In the genomic region with DNA sequence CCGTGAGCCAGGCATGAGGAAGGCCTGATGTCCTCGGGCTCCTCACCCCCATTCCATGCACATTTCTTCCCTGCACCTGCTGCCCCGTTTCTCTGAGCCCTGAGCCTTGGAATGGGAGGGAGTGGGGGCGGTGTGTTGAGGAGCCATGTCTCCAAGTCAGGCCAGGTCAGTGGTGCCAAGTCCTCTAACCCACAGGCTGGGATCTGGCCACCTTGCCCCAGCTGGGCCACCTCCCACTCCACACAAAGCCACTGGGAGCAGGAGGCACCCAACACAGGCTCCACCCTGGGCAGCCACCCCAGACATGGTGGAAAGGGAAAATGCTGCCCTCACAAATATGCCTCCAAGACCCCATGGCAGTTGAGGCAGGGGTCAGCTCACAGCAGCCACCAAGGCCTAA, we compare ENCODE assay signal across 21 cellular contexts. TPM values are rescaled to one million over a fixed set of nuclear protein-coding genes. Genes with fewer than 3 reads are reported as not detected.
DNase-seq lines count a peak whose midpoint lies in the region; ATAC-seq and TF ChIP-seq lines count a peak whose summit lies in the region.
"Had no signal": no experiment of that assay in that cellular context is flagged by ENCODE, and none has a peak within 500 bp of the region (broad histone marks: within the 10 kb centered on the region; RNA-seq: fewer than 3 reads in every experiment).

No MANE protein-coding gene starts in this region.

- H3K36me3 ChIP-seq in skeletal muscle tissue (ENCODE audit: control insufficient read depth in 3 of 3, insufficient read depth in 3 of 3, low read length in 3 of 3) = peaks cover 16 to 28% (median 19%) of the 10 kb centered on the region in 3 donors

- peaks cover 33% of the 10 kb centered on the region for H3K4me1 Mint-ChIP-seq in chondrocyte (ENCODE audit: low read depth)

- no peaks in the 10 kb centered on the region for H3K27me3 Mint-ChIP-seq in chondrocyte (ENCODE audit: low read depth)
- H3K27me3 Mint-ChIP-seq: CD4-positive, alpha-beta T cell had no signal

- peaks cover 19% of the 10 kb centered on the region for H3K36me3 Mint-ChIP-seq in chondrocyte (ENCODE audit: low read depth)

- no peak for ATAC-seq in Right ventricle myocardium inferior
- no peak for ATAC-seq in left ventricle myocardium superior
- no peak for ATAC-seq in GM21381 (IDR thresholded peaks at IDR 0.05; ENCODE audit: unreplicated experiment)
- ATAC-seq: GM23338 had no signal

- intact Hi-C loops in Right ventricle myocardium inferior (cut with DNase I) = no loop called here
- intact Hi-C loops in left ventricle myocardium superior (cut with micrococcal nuclease) = no loop called here

- H3K4me3 Mint-ChIP-seq in chondrocyte (ENCODE audit: unreplicated experiment) = no peak overlapping the region
- H3K4me3 Mint-ChIP-seq: CD4-positive, alpha-beta T cell; GM23338 had no signal

- H3K4me1 ChIP-seq in skeletal muscle tissue (ENCODE audit: control insufficient read depth in 3 of 3, insufficient read depth in 3 of 3, low read length in 3 of 3) = peaks cover 28 to 74% (median 62%) of the 10 kb centered on the region in 3 donors
- H3K4me1 ChIP-seq: Caco-2 had no signal

- TF ChIP-seq CTCF in chondrocyte (IDR thresholded peaks at IDR 0.05) = no peak

- H3K9me3 ChIP-seq in skeletal muscle tissue (ENCODE audit: control insufficient read depth in 3 of 3, low read length in 3 of 3) = no peaks in the 10 kb centered on the region
- H3K9me3 ChIP-seq: Caco-2 had no signal

- H3K9ac ChIP-seq in skeletal muscle tissue (ENCODE audit: low read depth in 1 of 3, low read length in 3 of 3) = peak overlapping the region in 2 of 3 donors; percentile 5 to 33

- DNase-seq in Right ventricle myocardium inferior (ENCODE audit: missing footprints) (peak; percentile 45), left ventricle myocardium superior (no peak), chondrocyte (ENCODE audit: low spot score) (peak; percentile 60), NCI-H82 (lab: John Stamatoyannopoulos, UW) (no peak), dermis blood vessel endothelial cell (no peak)
- DNase-seq: Caco-2; CD4-positive, alpha-beta T cell; GDM1; HCEC 1CT; KBM-7; NCI-H1105; NCI-H2081; NCI-H2171 treated with DMSO at 0.1 percent for 48 hours; NCI-H510A; NCI-H748 treated with DMSO at 0.1 percent for 48 hours; SHP77 had no signal

- no peak overlapping the region for H3K27ac Mint-ChIP-seq in chondrocyte (ENCODE audit: unreplicated experiment)
- H3K27ac Mint-ChIP-seq: CD4-positive, alpha-beta T cell; GM23338 had no signal

- no peak overlapping the region for H3K4me3 ChIP-seq in skeletal muscle tissue (ENCODE audit: low read length in 3 of 3)
- H3K4me3 ChIP-seq: GM23338 had no signal

- H3K27ac ChIP-seq in layer of hippocampus (ENCODE audit: low read depth, low read length) (peak overlapping the region; percentile 89), skeletal muscle tissue (ENCODE audit: low read depth, low read length) (no peak overlapping the region)
- H3K27ac ChIP-seq: 22Rv1 had no signal

- no peaks in the 10 kb centered on the region for H3K9me3 Mint-ChIP-seq in chondrocyte (ENCODE audit: low read depth)
- H3K9me3 Mint-ChIP-seq: CD4-positive, alpha-beta T cell; GM23338 had no signal

- H3K27me3 ChIP-seq in layer of hippocampus (ENCODE audit: control insufficient read depth, insufficient read depth, low read length) = no peaks in the 10 kb centered on the region
- no peaks in the 10 kb centered on the region for H3K27me3 ChIP-seq in skeletal muscle tissue (ENCODE audit: control insufficient read depth in 3 of 3, insufficient read depth in 3 of 3, low read length in 3 of 3)

RNA-seq across cellular contexts. Expression of a gene that starts 27.7 kb away (rescaled TPM):
- total RNA-seq in Right ventricle myocardium inferior (60.1 TPM), left ventricle myocardium superior (49.0 TPM), chondrocyte (37.4 to 45.1 TPM (median 43.8 TPM) in 3 replicates), skeletal muscle tissue (20.9 TPM), dermis blood vessel endothelial cell (7.3 and 9.8 TPM in 2 replicates)

Comparison
In these comparisons a context has a peak if more than half of its experiments do, and no peak if none do; other contexts are left out.
1. DNase-seq: peak in Right ventricle myocardium inferior (single experiment) and chondrocyte (single experiment); none in left ventricle myocardium superior (single experiment), NCI-H82 (single experiment) and dermis blood vessel endothelial cell (single experiment).